ENCODE assay signal across 8 cellular contexts in genomic region chr11:67286621-67287333, GRCh38. TPM values are rescaled to one million over a fixed set of nuclear protein-coding genes. Genes with fewer than 3 reads are reported as not detected.
DNase-seq lines count a peak whose midpoint lies in the region; ATAC-seq and TF ChIP-seq lines count a peak whose summit lies in the region.

No MANE protein-coding gene starts in this region.

- intact Hi-C loops in lower lobe of right lung (cut with DNase I), result no loop called here

- 70 to 83% methylated on average over 6 to 8 of the region's 8 CpGs for WGBS in tibial nerve, 2 donors

- H3K27me3 Mint-ChIP-seq in activated CD4-positive, alpha-beta T cell treated with anti-CD3 and anti-CD28 coated beads, Interleukin-2, amount 10 ng/mL, durations not matched to agents 7 days and 5 days, result no peaks in the 10 kb centered on the region
- H3K27me3 Mint-ChIP-seq in activated naive CD8-positive, alpha-beta T cell treated with anti-CD3 and anti-CD28 coated beads, Interleukin-2, amount 10 ng/mL, durations not matched to agents 7 days and 5 days, result no peaks in the 10 kb centered on the region

- H3K27me3 ChIP-seq in lower lobe of right lung (ENCODE audit: low read depth) (no peaks in the 10 kb centered on the region), tibial nerve (no peaks in the 10 kb centered on the region)

- H3K4me3 Mint-ChIP-seq in activated CD4-positive, alpha-beta T cell treated with anti-CD3 and anti-CD28 coated beads, Interleukin-2, amount 10 ng/mL, durations not matched to agents 7 days and 5 days, result peak overlapping the region; percentile 73
- H3K4me3 Mint-ChIP-seq in activated naive CD8-positive, alpha-beta T cell treated with anti-CD3 and anti-CD28 coated beads, Interleukin-2, amount 10 ng/mL, durations not matched to agents 7 days and 5 days, result peak overlapping the region; percentile 79

- peak overlapping the region; percentile 98 for H3K27ac Mint-ChIP-seq in activated CD4-positive, alpha-beta T cell treated with anti-CD3 and anti-CD28 coated beads, Interleukin-2, amount 10 ng/mL, durations not matched to agents 7 days and 5 days
- peak overlapping the region; percentile 96 for H3K27ac Mint-ChIP-seq in activated naive CD8-positive, alpha-beta T cell treated with anti-CD3 and anti-CD28 coated beads, Interleukin-2, amount 10 ng/mL, durations not matched to agents 7 days and 5 days

- peak overlapping the region; percentile 99 for H3K27ac ChIP-seq in lower lobe of right lung
- H3K27ac ChIP-seq in tibial nerve, result peak overlapping the region; percentile 84 to 96 (median 93)

- peaks cover 81% of the 10 kb centered on the region for H3K4me1 ChIP-seq in lower lobe of right lung
- H3K4me1 ChIP-seq in tibial nerve, result peaks cover 0 to 51% (median 35%) of the 10 kb centered on the region in 4 donors

- H3K36me3 Mint-ChIP-seq in activated CD4-positive, alpha-beta T cell treated with anti-CD3 and anti-CD28 coated beads, Interleukin-2, amount 10 ng/mL, durations not matched to agents 7 days and 5 days (ENCODE audit: low read depth), result peaks cover 57% of the 10 kb centered on the region
- peaks cover 19% of the 10 kb centered on the region for H3K36me3 Mint-ChIP-seq in activated naive CD8-positive, alpha-beta T cell treated with anti-CD3 and anti-CD28 coated beads, Interleukin-2, amount 10 ng/mL, durations not matched to agents 7 days and 5 days

- no peak for TF ChIP-seq POLR2A in tibial nerve (IDR thresholded peaks at IDR 0.05)

- H3K9me3 ChIP-seq in lower lobe of right lung (no peaks in the 10 kb centered on the region), tibial nerve (no peaks in the 10 kb centered on the region)

- H3K36me3 ChIP-seq in lower lobe of right lung, result peaks cover 73% of the 10 kb centered on the region
- peaks cover 5 to 69% (median 45%) of the 10 kb centered on the region in 3 donors for H3K36me3 ChIP-seq in tibial nerve

- no peak for TF ChIP-seq CTCF in lower lobe of right lung (IDR thresholded peaks at IDR 0.05)
- no peak for TF ChIP-seq CTCF in tibial nerve (IDR thresholded peaks at IDR 0.05)

- CTCF ChIA-PET in activated CD4-positive, alpha-beta T cell treated with anti-CD3 and anti-CD28 coated beads, Interleukin-2, amount 10 ng/mL, durations not matched to agents 7 days and 5 days (lab: Charles Lee), result interaction anchor here (1.0 to 6.1 kb wide), 6 partner anchors 9 to 90 kb away, joined by 3 to 41 read pairs (median 4); partner anchors contain the start of gene SSH3

- H3K4me1 Mint-ChIP-seq in activated CD4-positive, alpha-beta T cell treated with anti-CD3 and anti-CD28 coated beads, Interleukin-2, amount 10 ng/mL, durations not matched to agents 7 days and 5 days, result peaks cover 66% of the 10 kb centered on the region
- H3K4me1 Mint-ChIP-seq in activated naive CD8-positive, alpha-beta T cell treated with anti-CD3 and anti-CD28 coated beads, Interleukin-2, amount 10 ng/mL, durations not matched to agents 7 days and 5 days, result peaks cover 32% of the 10 kb centered on the region

- POLR2A ChIA-PET in activated CD4-positive, alpha-beta T cell treated with anti-CD3 and anti-CD28 coated beads, Interleukin-2, amount 10 ng/mL, durations not matched to agents 7 days and 5 days (lab: Charles Lee), result interaction anchor here (0.7 to 2.0 kb wide), 3 partner anchors 9 to 153 kb away, joined by 4 to 10 read pairs (median 7); no protein-coding TSS in a partner anchor
- POLR2A ChIA-PET in activated naive CD8-positive, alpha-beta T cell treated with anti-CD3 and anti-CD28 coated beads, Interleukin-2, amount 10 ng/mL, durations not matched to agents 7 days and 5 days (lab: Charles Lee), result interaction anchor here (0.5 to 7.3 kb wide), 10 partner anchors 9 to 158 kb away, joined by 3 to 190 read pairs (median 18); partner anchors contain the start of genes GRK2 and SSH3

- DNase-seq in activated CD4-positive, alpha-beta T cell treated with anti-CD3 and anti-CD28 coated beads, Interleukin-2, amount 10 ng/mL, durations not matched to agents 7 days and 5 days, result peak; percentile 29
- DNase-seq in activated CD4-positive, alpha-beta T cell treated with anti-CD3 and anti-CD28 coated beads for 1 hour, result no peak
- no peak for DNase-seq in activated naive CD8-positive, alpha-beta T cell treated with anti-CD3 and anti-CD28 coated beads, Interleukin-2, amount 10 ng/mL, durations not matched to agents 7 days and 5 days
- peak; percentile 77 for DNase-seq in lower lobe of right lung
- no peak for DNase-seq in tibial nerve (ENCODE audit: low spot score in 2 of 2)
- no peak for DNase-seq in T1000 (lab: John Stamatoyannopoulos, UW)

- H3K4me3 ChIP-seq in lower lobe of right lung, result peak overlapping the region; percentile 24
- H3K4me3 ChIP-seq in tibial nerve, result no peak overlapping the region

- ATAC-seq in activated naive CD8-positive, alpha-beta T cell treated with anti-CD3 and anti-CD28 coated beads, Interleukin-2, amount 10 ng/mL, durations not matched to agents 7 days and 5 days (ENCODE audit: low read depth), result no peak
- ATAC-seq in lower lobe of right lung (peak in 1 of 2 donors; percentile 1), GM18511 (IDR thresholded peaks at IDR 0.05; ENCODE audit: unreplicated experiment) (no peak), HG02973 (IDR thresholded peaks at IDR 0.05; ENCODE audit: unreplicated experiment) (no peak)

- TF ChIP-seq EP300 in tibial nerve (IDR thresholded peaks at IDR 0.05), result no peak

- no peaks in the 10 kb centered on the region for H3K9me3 Mint-ChIP-seq in activated CD4-positive, alpha-beta T cell treated with anti-CD3 and anti-CD28 coated beads, Interleukin-2, amount 10 ng/mL, durations not matched to agents 7 days and 5 days
- H3K9me3 Mint-ChIP-seq in activated naive CD8-positive, alpha-beta T cell treated with anti-CD3 and anti-CD28 coated beads, Interleukin-2, amount 10 ng/mL, durations not matched to agents 7 days and 5 days, result no peaks in the 10 kb centered on the region

RNA-seq across cellular contexts. Expression of gene ANKRD13D, which starts 2.3 kb away (rescaled TPM):
- 100 to 1,000 TPM; 135 to 194 TPM for total RNA-seq in activated CD4-positive, alpha-beta T cell treated with anti-CD3 and anti-CD28 coated beads, Interleukin-2, amount 10 ng/mL, durations not matched to agents 7 days and 5 days
- 100 to 1,000 TPM; 185 to 207 TPM for total RNA-seq in activated naive CD8-positive, alpha-beta T cell treated with anti-CD3 and anti-CD28 coated beads, Interleukin-2, amount 10 ng/mL, durations not matched to agents 7 days and 5 days
- total RNA-seq in lower lobe of right lung, result 66.9 TPM
- total RNA-seq in tibial nerve, result 100 to 1,000 TPM in 1 of 4 donors, 10 to 100 TPM in 3; 46.8 to 158 (median 69.5) TPM

RNA-seq across cellular contexts. Expression of gene SSH3, which starts 16.6 kb away (rescaled TPM):
- 1 to 10 TPM; 8.2 to 9.6 TPM for total RNA-seq in activated CD4-positive, alpha-beta T cell treated with anti-CD3 and anti-CD28 coated beads, Interleukin-2, amount 10 ng/mL, durations not matched to agents 7 days and 5 days
- total RNA-seq in activated naive CD8-positive, alpha-beta T cell treated with anti-CD3 and anti-CD28 coated beads, Interleukin-2, amount 10 ng/mL, durations not matched to agents 7 days and 5 days, result 10 to 100 TPM; 24.6 to 27.0 TPM
- 37.7 TPM for total RNA-seq in lower lobe of right lung
- total RNA-seq in tibial nerve, result 10 to 100 TPM; 28.5 to 51.6 (median 43.1) TPM

RNA-seq across cellular contexts. Expression of gene GRK2, which starts 20.5 kb away (rescaled TPM):
- total RNA-seq in activated CD4-positive, alpha-beta T cell treated with anti-CD3 and anti-CD28 coated beads, Interleukin-2, amount 10 ng/mL, durations not matched to agents 7 days and 5 days, result 100 to 1,000 TPM; 306 to 324 TPM
- total RNA-seq in activated naive CD8-positive, alpha-beta T cell treated with anti-CD3 and anti-CD28 coated beads, Interleukin-2, amount 10 ng/mL, durations not matched to agents 7 days and 5 days, result 100 to 1,000 TPM; 325 to 341 TPM
- total RNA-seq in lower lobe of right lung (101 TPM), tibial nerve (100 to 1,000 TPM in 1 of 4 donors, 10 to 100 TPM in 3; 46.0 to 134 (median 65.4) TPM)

Comparison
In these comparisons a context has a peak if more than half of its experiments do, and no peak if none do; other contexts are left out.
1. DNase-seq: peak in activated CD4-positive, alpha-beta T cell treated with anti-CD3 and anti-CD28 coated beads, Interleukin-2, amount 10 ng/mL, durations not matched to agents 7 days and 5 days (single experiment) and lower lobe of right lung (single experiment); none in activated CD4-positive, alpha-beta T cell treated with anti-CD3 and anti-CD28 coated beads for 1 hour (single experiment), activated naive CD8-positive, alpha-beta T cell treated with anti-CD3 and anti-CD28 coated beads, Interleukin-2, amount 10 ng/mL, durations not matched to agents 7 days and 5 days (single experiment), tibial nerve (0 of 2) and T1000 (single experiment).